ENCODE assay signal across 13 cellular contexts in genomic region chr9:7011395-7012067, GRCh38.
DNase-seq lines count a peak whose midpoint lies in the region; ATAC-seq and TF ChIP-seq lines count a peak whose summit lies in the region.
"Had no signal": no experiment of that assay in that cellular context is flagged by ENCODE, and none has a peak within 500 bp of the region (broad histone marks: within the 10 kb centered on the region; RNA-seq: fewer than 3 reads in every experiment).

No MANE protein-coding gene starts in this region.

- ATAC-seq in GM18858 (IDR thresholded peaks at IDR 0.05; ENCODE audit: unreplicated experiment) (peak; percentile 52), HG02981 (IDR thresholded peaks at IDR 0.05; ENCODE audit: unreplicated experiment) (peak; percentile 72), HG03045 (IDR thresholded peaks at IDR 0.05; ENCODE audit: unreplicated experiment) (no peak)

- no peak for TF ChIP-seq POLR2A in suprapubic skin (IDR thresholded peaks at IDR 0.05)

- H3K27ac ChIP-seq in suprapubic skin: no peak overlapping the region
- H3K27ac ChIP-seq: stomach had no signal

- H3K4me3 ChIP-seq in suprapubic skin: no peak overlapping the region
- H3K4me3 ChIP-seq: stomach had no signal

- no peaks in the 10 kb centered on the region for H3K27me3 ChIP-seq in suprapubic skin
- H3K27me3 ChIP-seq: stomach had no signal

- WGBS in suprapubic skin: 86% methylated on average over 8 of the region's 8 CpGs

- DNase-seq in SKM-1 (lab: John Stamatoyannopoulos, UW; ENCODE audit: unreplicated experiment): peak; percentile 61
- peak; percentile 5 for DNase-seq in myocyte (ENCODE audit: low read depth)
- no peak for DNase-seq in NCI-H526 (lab: John Stamatoyannopoulos, UW)
- no peak for DNase-seq in suprapubic skin (ENCODE audit: low spot score in 2 of 2)
- DNase-seq: activated naive CD4-positive, alpha-beta T cell treated with anti-CD3 and anti-CD28 coated beads, Interleukin-2, amount 50 U/mL, for 16 hours; DMS79; effector CD4-positive, alpha-beta T cell; hypothalamus; NCI-H774; stomach had no signal

- no peak for TF ChIP-seq CTCF in suprapubic skin (IDR thresholded peaks at IDR 0.05)

- H3K9me3 ChIP-seq in suprapubic skin: no peaks in the 10 kb centered on the region
- H3K9me3 ChIP-seq: stomach had no signal

- no peak for TF ChIP-seq EP300 in suprapubic skin (IDR thresholded peaks at IDR 0.05)

- no peaks in the 10 kb centered on the region for H3K4me1 ChIP-seq in suprapubic skin
- H3K4me1 ChIP-seq: stomach had no signal

- peaks cover 75% of the 10 kb centered on the region for H3K36me3 ChIP-seq in suprapubic skin

Comparison
In these comparisons a context has a peak if more than half of its experiments do, and no peak if none do; other contexts are left out.
1. DNase-seq: peak in SKM-1 (single experiment) and myocyte (single experiment); none in NCI-H526 (0 of 2) and suprapubic skin (0 of 2).